ENCODE assay signal across 8 cellular contexts in genomic region chr1:73998348-73998959, GRCh38.
DNase-seq lines count a peak whose midpoint lies in the region; ATAC-seq and TF ChIP-seq lines count a peak whose summit lies in the region.

No MANE protein-coding gene starts in this region.

- H3K36me3 ChIP-seq in left lung, result no peaks in the 10 kb centered on the region

- no peaks in the 10 kb centered on the region for H3K36me3 Mint-ChIP-seq in natural killer cell

- H3K9me3 ChIP-seq in left lung, result no peaks in the 10 kb centered on the region

- no peaks in the 10 kb centered on the region for H3K4me1 Mint-ChIP-seq in natural killer cell

- ATAC-seq in left lung, result peak; percentile 62
- no peak for ATAC-seq in natural killer cell

- H3K9me3 Mint-ChIP-seq in natural killer cell, result peaks cover 2 to 9% of the 10 kb centered on the region in 2 donors

- H3K4me3 ChIP-seq in HFF-Myc (replicated peaks; ENCODE audit: low read depth, low read length) (no peak overlapping the region), left lung (no peak overlapping the region)

- H3K4me3 Mint-ChIP-seq in natural killer cell, result no peak overlapping the region

- H3K27me3 ChIP-seq in left lung, result no peaks in the 10 kb centered on the region

- no peak overlapping the region for H3K27ac ChIP-seq in left lung

- TF ChIP-seq CTCF in HFF-Myc (IDR thresholded peaks at IDR 0.05; ENCODE audit: low read depth, low read length, missing control alignments) (no peak), left lung (IDR thresholded peaks at IDR 0.05) (peak; percentile 13 to 19), natural killer cell (IDR thresholded peaks at IDR 0.05) (no peak)

- H3K4me1 ChIP-seq in left lung, result no peaks in the 10 kb centered on the region

- intact Hi-C loops in left lung (cut with DNase I), result no loop called here
- intact Hi-C loops in natural killer cell (cut with micrococcal nuclease), result no loop called here

- no peak overlapping the region for H3K27ac Mint-ChIP-seq in natural killer cell

- DNase-seq in GF-D8 (lab: John Stamatoyannopoulos, UW), result peak; percentile 19
- DNase-seq in HFF-Myc (ENCODE audit: extremely low read depth, low read depth), result peak; percentile 1
- peak; percentile 40 for DNase-seq in NCI-H2029 treated with DMSO at 0.1 percent for 48 hours (lab: John Stamatoyannopoulos, UW)
- peak; percentile 52 for DNase-seq in astrocyte of the hippocampus (ENCODE audit: low read depth, low spot score)
- DNase-seq in left lung, result no peak
- no peak for DNase-seq in stimulated activated CD4-positive, alpha-beta T cell treated with anti-CD3 and anti-CD28 coated beads, Interleukin-4, amount 100 ng/mL, for 24 hours
- no peak for DNase-seq in natural killer cell
- no peak for DNase-seq in COLO668 (lab: John Stamatoyannopoulos, UW; ENCODE audit: unreplicated experiment)

- H3K27me3 Mint-ChIP-seq in natural killer cell (ENCODE audit: low read depth in 2 of 2), result no peaks in the 10 kb centered on the region

Comparison
In these comparisons a context has a peak if more than half of its experiments do, and no peak if none do; other contexts are left out.
1. DNase-seq: peak in GF-D8 (single experiment), HFF-Myc (single experiment), NCI-H2029 treated with DMSO at 0.1 percent for 48 hours (single experiment) and astrocyte of the hippocampus (single experiment); none in left lung (0 of 2), stimulated activated CD4-positive, alpha-beta T cell treated with anti-CD3 and anti-CD28 coated beads, Interleukin-4, amount 100 ng/mL, for 24 hours (single experiment), natural killer cell (single experiment) and COLO668 (single experiment).
2. CTCF ChIP-seq: peak in left lung (2 of 2); none in HFF-Myc (single experiment) and natural killer cell (single experiment).